In genomic region chr15:64892850-64893403, GRCh38 we compare ENCODE assay signal across 1 cellular context.
TF ChIP-seq lines count a peak whose summit lies in the region.

No MANE protein-coding gene starts in this region.

TF ChIP-seq in GM23338, 12 proteins besides CTCF, POLR2A, EP300 and RAD21 (continued from another document):
- TF ChIP-seq ZNF462 (CRISPR knock-in tag; IDR thresholded peaks at IDR 0.05) (no peak), ZNF331 (CRISPR knock-in tag; IDR thresholded peaks at IDR 0.05; ENCODE audit: low read depth) (no peak), REST (IDR thresholded peaks at IDR 0.05; ENCODE audit: unreplicated experiment) (no peak)
